Comparison of ENCODE assay signal across 8 cellular contexts in genomic region chr15:56869573-56869972, GRCh38. TPM values are rescaled to one million over a fixed set of nuclear protein-coding genes. Genes with fewer than 3 reads are reported as not detected.
DNase-seq lines count a peak whose midpoint lies in the region; ATAC-seq and TF ChIP-seq lines count a peak whose summit lies in the region.

No MANE protein-coding gene starts in this region.

- CTCF ChIA-PET in OCI-LY7 (lab: Charles Lee; ENCODE audit: unreplicated experiment): no interaction called here
- CTCF ChIA-PET in CD4-positive, alpha-beta memory T cell (lab: Charles Lee; ENCODE audit: partially characterized antibody): interaction anchor here (0.5 to 1.8 kb wide), 4 partner anchors 14 to 494 kb away, joined by 3 to 4 read pairs (median 3); no protein-coding TSS in a partner anchor

- H3K79me2 ChIP-seq in OCI-LY7 (ENCODE audit: insufficient read depth, low read depth, low read length): no peaks in the 10 kb centered on the region

- no peaks in the 10 kb centered on the region for H3K9me3 ChIP-seq in OCI-LY7 (ENCODE audit: low read length)
- H3K9me3 ChIP-seq in CD4-positive, alpha-beta memory T cell (ENCODE audit: control insufficient read depth in 1 of 2, low read length in 2 of 2): no peaks in the 10 kb centered on the region

- H3K4me2 ChIP-seq in OCI-LY7 (ENCODE audit: low read length): no peak overlapping the region

- peak; percentile 58 for DNase-seq in activated CD8-positive, alpha-beta memory T cell treated with anti-CD3 and anti-CD28 coated beads for 24 hours
- no peak for DNase-seq in activated CD8-positive, alpha-beta memory T cell treated with anti-CD3 and anti-CD28 coated beads, Interleukin-2, amount 50 U/mL, for 4 hours
- DNase-seq in OCI-LY7 (ENCODE audit: low spot score) (peak; percentile 29), coronary artery (ENCODE audit: low spot score) (no peak), nephron progenitor cell (peak; percentile 36)
- DNase-seq in CD4-positive, alpha-beta memory T cell: no peak

- H2AFZ ChIP-seq in OCI-LY7 (ENCODE audit: low read length): no peak overlapping the region

- no peaks in the 10 kb centered on the region for H3K9me3 Mint-ChIP-seq in nephron progenitor cell
- H3K9me3 Mint-ChIP-seq in CD4-positive, alpha-beta memory T cell: no peaks in the 10 kb centered on the region

- POLR2A ChIA-PET in OCI-LY7 (lab: Charles Lee): interaction anchor here (0.6 to 0.9 kb wide), 2 partner anchors 26 to 65 kb away, joined by 3 read pairs; no protein-coding TSS in a partner anchor
- POLR2A ChIA-PET in CD4-positive, alpha-beta memory T cell (lab: Charles Lee; ENCODE audit: partially characterized antibody): interaction anchor here (0.8 kb wide), 1 partner anchor 49 kb away, joined by 3 read pairs; the partner anchor contains the start of gene TCF12

- no peaks in the 10 kb centered on the region for H4K20me1 ChIP-seq in OCI-LY7 (ENCODE audit: insufficient read depth, low read length)

- H3K36me3 Mint-ChIP-seq in nephron progenitor cell (ENCODE audit: low read depth): no peaks in the 10 kb centered on the region
- no peaks in the 10 kb centered on the region for H3K36me3 Mint-ChIP-seq in CD4-positive, alpha-beta memory T cell

- intact Hi-C loops in OCI-LY7 (cut with micrococcal nuclease; ENCODE audit: unreplicated experiment): loop anchor here (2.0 kb wide), 1 partner anchor 373 kb away; no protein-coding TSS in a partner anchor
- intact Hi-C loops in CD4-positive, alpha-beta memory T cell (cut with micrococcal nuclease): loop anchor here (5.0 kb wide), 1 partner anchor 372 kb away; no protein-coding TSS in a partner anchor

- H3K27me3 Mint-ChIP-seq in nephron progenitor cell (ENCODE audit: low read depth, poor library complexity): no peaks in the 10 kb centered on the region
- no peaks in the 10 kb centered on the region for H3K27me3 Mint-ChIP-seq in CD4-positive, alpha-beta memory T cell

- no peaks in the 10 kb centered on the region for H3K36me3 ChIP-seq in OCI-LY7 (ENCODE audit: insufficient read depth, low read length)
- H3K36me3 ChIP-seq in CD4-positive, alpha-beta memory T cell (ENCODE audit: insufficient read depth, low read length): no peaks in the 10 kb centered on the region

- no peaks in the 10 kb centered on the region for H3K4me1 ChIP-seq in OCI-LY7 (ENCODE audit: insufficient read depth, low read length, poor library complexity, severe bottlenecking)
- H3K4me1 ChIP-seq in CD4-positive, alpha-beta memory T cell (ENCODE audit: insufficient read depth, low read length): no peaks in the 10 kb centered on the region

- H3K4me1 Mint-ChIP-seq in nephron progenitor cell: no peaks in the 10 kb centered on the region
- H3K4me1 Mint-ChIP-seq in CD4-positive, alpha-beta memory T cell: no peaks in the 10 kb centered on the region

- no peak for ATAC-seq in HG03442 (IDR thresholded peaks at IDR 0.05; ENCODE audit: unreplicated experiment)
- no peak for ATAC-seq in GM19467 (IDR thresholded peaks at IDR 0.05; ENCODE audit: unreplicated experiment)

- H3K4me3 ChIP-seq in OCI-LY7 (ENCODE audit: low read depth, low read length, poor library complexity, severe bottlenecking): no peak overlapping the region
- H3K4me3 ChIP-seq in coronary artery: no peak overlapping the region
- no peak overlapping the region for H3K4me3 ChIP-seq in CD4-positive, alpha-beta memory T cell (ENCODE audit: low read length in 2 of 2)

- TF ChIP-seq CTCF in OCI-LY7 (conservative IDR thresholded peaks at IDR 0.05; ENCODE audit: low read length): peak; percentile 80
- peak; percentile 39 for TF ChIP-seq CTCF in coronary artery (IDR thresholded peaks at IDR 0.05)
- TF ChIP-seq CTCF in nephron progenitor cell (IDR thresholded peaks at IDR 0.05): peak; percentile 51

- no peak overlapping the region for H3K4me3 Mint-ChIP-seq in nephron progenitor cell
- no peak overlapping the region for H3K4me3 Mint-ChIP-seq in CD4-positive, alpha-beta memory T cell

- H3K9me2 ChIP-seq in OCI-LY7 (ENCODE audit: insufficient read depth, low read length): no peaks in the 10 kb centered on the region

- H3K27me3 ChIP-seq in CD4-positive, alpha-beta memory T cell (ENCODE audit: insufficient read depth, low read length): no peaks in the 10 kb centered on the region

- H3K27ac Mint-ChIP-seq in nephron progenitor cell: no peak overlapping the region
- no peak overlapping the region for H3K27ac Mint-ChIP-seq in CD4-positive, alpha-beta memory T cell

- BruUV-seq in OCI-LY7 (replicated peaks; lab: Mats Ljungman, UMichigan): no TSS peak

- H3K27ac ChIP-seq in OCI-LY7 (ENCODE audit: low read depth, low read length, poor library complexity, severe bottlenecking): no peak overlapping the region
- H3K27ac ChIP-seq in coronary artery: no peak overlapping the region
- no peak overlapping the region for H3K27ac ChIP-seq in CD4-positive, alpha-beta memory T cell (ENCODE audit: low read depth, low read length)

RNA-seq across cellular contexts. Expression of gene TCF12, which starts 48.9 kb away (rescaled TPM):
- 139 and 214 TPM in 2 replicates for total RNA-seq in OCI-LY7 (2014; rRNA removed; shearing (Covaris generic))
- 51.6 and 55.9 TPM in 2 replicates for total RNA-seq in OCI-LY7 (2022)
- total RNA-seq in CD4-positive, alpha-beta memory T cell: 10 to 100 TPM; 78.5 to 86.5 TPM
- 10 to 100 TPM; 36.5 to 58.2 TPM for polyA plus RNA-seq in CD4-positive, alpha-beta memory T cell

Comparison
In these comparisons a context has a peak if more than half of its experiments do, and no peak if none do; other contexts are left out.
1. DNase-seq: peak in activated CD8-positive, alpha-beta memory T cell treated with anti-CD3 and anti-CD28 coated beads for 24 hours (single experiment), OCI-LY7 (single experiment) and nephron progenitor cell (single experiment); none in activated CD8-positive, alpha-beta memory T cell treated with anti-CD3 and anti-CD28 coated beads, Interleukin-2, amount 50 U/mL, for 4 hours (single experiment), coronary artery (single experiment) and CD4-positive, alpha-beta memory T cell (0 of 5).
2. Peak in every context shown above with its lines, with median percentiles within 50 percentile points of each other: CTCF ChIP-seq.